In genomic region chr6:155580904-155581303, GRCh38 we compare ENCODE assay signal across 21 cellular contexts.
A peak's percentile ranks its signal among the peaks of the same experiment; 100 is the strongest.
DNase-seq lines count a peak whose midpoint lies in the region; ATAC-seq, FAIRE-seq and TF ChIP-seq lines count a peak whose summit lies in the region.
"Had no signal": no experiment of that assay in that cellular context is flagged by ENCODE, and none has a peak within 500 bp of the region (broad histone marks: within the 10 kb centered on the region; RNA-seq: fewer than 3 reads in every experiment).

No MANE protein-coding gene starts in this region.

- no peak overlapping the region for H3K23ac ChIP-seq in IMR-90 (ENCODE audit: low read depth, low read length)
- H3K23ac ChIP-seq in mesendoderm (ENCODE audit: low read length): no peak overlapping the region

- SMC1A ChIA-PET in GM12878 (lab: Charles Lee; ENCODE audit: uncharacterized antibody, unreplicated experiment): interaction anchor here (0.6 to 1.2 kb wide), 4 partner anchors 10 to 335 kb away, joined by 3 to 4 read pairs (median 3); no protein-coding TSS in a partner anchor

- CTCF ChIA-PET in IMR-90 (lab: Yijun Ruan, JAX) (interaction anchor here (0.9 to 1.1 kb wide), 2 partner anchors 11 to 12 kb away, joined by 3 read pairs; no protein-coding TSS in a partner anchor), GM12878 (lab: Yijun Ruan, JAX) (no interaction called here)

- H3K9ac ChIP-seq in IMR-90 (ENCODE audit: low read depth, low read length) (no peak overlapping the region), GM12878 (ENCODE audit: control insufficient read depth, insufficient read depth, low read length) (no peak overlapping the region), mesendoderm (ENCODE audit: low read length) (no peak overlapping the region)

- no peaks in the 10 kb centered on the region for H3K4me1 ChIP-seq in IMR-90 (ENCODE audit: control insufficient read depth, insufficient read depth, low read length)
- no peaks in the 10 kb centered on the region for H3K4me1 ChIP-seq in GM12878 (ENCODE audit: control insufficient read depth, insufficient read depth, low read length)
- H3K4me1 ChIP-seq in mesendoderm (ENCODE audit: control insufficient read depth, low read depth, low read length): no peaks in the 10 kb centered on the region
- H3K4me1 ChIP-seq: prostate gland, spleen, suprapubic skin had no signal

- H2BK120ac ChIP-seq in IMR-90 (ENCODE audit: low read depth, low read length): no peak overlapping the region
- no peak overlapping the region for H2BK120ac ChIP-seq in mesendoderm (ENCODE audit: low read depth, low read length)

- POLR2A ChIA-PET in IMR-90 (lab: Charles Lee; ENCODE audit: unreplicated experiment): no interaction called here
- POLR2A ChIA-PET in GM12878 (lab: Charles Lee): no interaction called here

- H3K9me3 ChIP-seq in IMR-90 (ENCODE audit: control insufficient read depth, insufficient read depth, low read length): no peaks in the 10 kb centered on the region
- H3K9me3 ChIP-seq in GM12878 (replicated peaks; ENCODE audit: control insufficient read depth, insufficient read depth, low read length): no peaks in the 10 kb centered on the region
- H3K9me3 ChIP-seq: MG63, prostate gland, suprapubic skin had no signal

- RAD21 ChIA-PET in GM12878 (lab: Charles Lee; ENCODE audit: unreplicated experiment): no interaction called here

- ATAC-seq in IMR-90 (ENCODE audit: low read depth) (no peak), GM12878 (no peak), GM18909 (IDR thresholded peaks at IDR 0.05; ENCODE audit: poor library complexity, unreplicated experiment) (no peak)
- ATAC-seq: naive thymus-derived CD4-positive, alpha-beta T cell; T-helper 17 cell had no signal

- H2BK20ac ChIP-seq in IMR-90 (ENCODE audit: low read depth, low read length): no peak overlapping the region

- DNase-seq in GM06990 (ENCODE audit: extremely low read depth, insufficient read length) (no peak), IMR-90 (no peak), GM12878 (ENCODE audit: low read depth, low spot score) (no peak), mesendoderm (peak; percentile 18), GM19240 (ENCODE audit: insufficient read length, low spot score) (no peak), AG20443 (ENCODE audit: low spot score) (no peak)
- DNase-seq: activated B cell treated with CpG ODN at 0.5 μM for 24 hours; activated CD8-positive, alpha-beta memory T cell treated with anti-CD3 and anti-CD28 coated beads for 24 hours; activated naive CD8-positive, alpha-beta T cell treated with anti-CD3 and anti-CD28 coated beads for 36 hours; immature natural killer cell; mammary epithelial cell; MG63; naive thymus-derived CD4-positive, alpha-beta T cell; NCI-H1694 treated with DMSO at 0.1 percent for 48 hours; NCI-H446 treated with DMSO at 0.1 percent for 48 hours; SHP77; spleen; T-helper 17 cell had no signal

- dilution Hi-C loops in IMR-90 (cut with HindIII; ENCODE audit: low sequenced_read_pairs, unreplicated experiment): no loop called here

- H3K27me3 ChIP-seq in GM06990 (replicated peaks; ENCODE audit: control insufficient read depth, insufficient read depth, low read length) (no peaks in the 10 kb centered on the region), IMR-90 (ENCODE audit: control insufficient read depth, insufficient read depth, low read length) (no peaks in the 10 kb centered on the region), GM12878 (replicated peaks in 1 of 2; ENCODE audit: control insufficient read depth in 2 of 2, insufficient read depth in 2 of 2, low read length in 1 of 2) (no peaks in the 10 kb centered on the region; a peak in 1 of 4 replicates), mesendoderm (ENCODE audit: insufficient read depth, low read length, poor library complexity) (no peaks in the 10 kb centered on the region)
- H3K27me3 ChIP-seq: MG63, spleen, suprapubic skin had no signal

- H3K14ac ChIP-seq in IMR-90 (replicated peaks; ENCODE audit: low read depth, low read length): no peak overlapping the region

- H4K91ac ChIP-seq in IMR-90 (ENCODE audit: insufficient read depth, low read depth, low read length): no peak overlapping the region

- H3K79me1 ChIP-seq in IMR-90 (ENCODE audit: low read depth in 1 of 2, low read length in 2 of 2) (no peaks in the 10 kb centered on the region), mesendoderm (ENCODE audit: low read length) (no peaks in the 10 kb centered on the region)

- intact Hi-C loops in IMR-90 (cut with micrococcal nuclease): no loop called here
- intact Hi-C loops in GM12878 (cut with micrococcal nuclease; ENCODE audit: unreplicated experiment): no loop called here

- H4K8ac ChIP-seq in IMR-90 (ENCODE audit: low read depth in 2 of 2, low read length in 2 of 2): no peak overlapping the region
- H4K8ac ChIP-seq in mesendoderm (ENCODE audit: low read depth, low read length): no peak overlapping the region

- H3K27ac ChIP-seq in IMR-90 (ENCODE audit: insufficient read depth, low read length): no peak overlapping the region
- H3K27ac ChIP-seq in GM12878 (ENCODE audit: control insufficient read depth, insufficient read depth): no peak overlapping the region
- no peak overlapping the region for H3K27ac ChIP-seq in mesendoderm (ENCODE audit: low read depth, low read length)
- H3K27ac ChIP-seq: prostate gland, spleen, suprapubic skin had no signal

- in situ Hi-C loops in IMR-90 (cut with MboI; ENCODE audit: low sequenced_read_pairs) (no loop called here), GM12878 (cut with MboI) (no loop called here)

- no peaks in the 10 kb centered on the region for H3K9me1 ChIP-seq in IMR-90 (ENCODE audit: insufficient read depth, low read length)

- no peak for TF ChIP-seq EP300 in GM12878 (IDR thresholded peaks at IDR 0.05; ENCODE audit: borderline replicate concordance in 1 of 2, control insufficient read depth in 1 of 2, low read depth in 2 of 2, low read length in 2 of 2)

- H2AFZ ChIP-seq in IMR-90 (replicated peaks; ENCODE audit: low read length, poor library complexity) (no peak overlapping the region), GM12878 (ENCODE audit: control insufficient read depth, low read depth, low read length) (no peak overlapping the region)

- WGBS in IMR-90 (ENCODE audit: extremely low coverage in 2 of 2, insufficient read length in 1 of 2), 2 experiments: no CpG with 5 or more reads among the region's 2 CpGs
- WGBS in GM12878 (ENCODE audit: insufficient coverage, insufficient replicate concordance, low lambda C conversion rate, missing lambda C conversion rate): 52% methylated on average over 2 of the region's 2 CpGs
- no CpG with 5 or more reads among the region's 2 CpGs for WGBS in mesendoderm (ENCODE audit: extremely low coverage, insufficient coverage, low lambda C conversion rate)

- H4K20me1 ChIP-seq in IMR-90 (ENCODE audit: insufficient read depth, low read length) (no peaks in the 10 kb centered on the region), GM12878 (ENCODE audit: control insufficient read depth, insufficient read depth) (no peaks in the 10 kb centered on the region)

- BruUV-seq in IMR-90 (replicated peaks; lab: Mats Ljungman, UMichigan) (no TSS peak), GM12878 (replicated peaks; lab: Mats Ljungman, UMichigan) (no TSS peak)

- H2BK5ac ChIP-seq in IMR-90 (ENCODE audit: low read depth, low read length, poor library complexity, severe bottlenecking) (no peak overlapping the region), mesendoderm (ENCODE audit: low read length) (no peak overlapping the region)

- H3K4ac ChIP-seq in IMR-90 (ENCODE audit: low read depth, low read length) (no peak overlapping the region), mesendoderm (ENCODE audit: low read depth, low read length) (no peak overlapping the region)

- H3K4me3 ChIP-seq in GM06990 (replicated peaks; ENCODE audit: low read depth, low read length) (no peak overlapping the region), IMR-90 (ENCODE audit: insufficient read depth, low read depth, low read length) (no peak overlapping the region), GM12878 (no peak overlapping the region), mesendoderm (ENCODE audit: low read length) (no peak overlapping the region)
- H3K4me3 ChIP-seq: MG63, prostate gland, spleen, suprapubic skin had no signal

- H3K56ac ChIP-seq in IMR-90 (ENCODE audit: extremely low read depth, insufficient read depth, low read length) (no peak overlapping the region), mesendoderm (ENCODE audit: low read length) (no peak overlapping the region)

- FAIRE-seq in GM12878 (lab: Jason Lieb, UNC): no peak

- H4K5ac ChIP-seq in IMR-90 (ENCODE audit: low read depth, low read length): no peak overlapping the region
- H4K5ac ChIP-seq in mesendoderm (ENCODE audit: low read length): no peak overlapping the region

- H3K79me2 ChIP-seq in GM12878 (ENCODE audit: control insufficient read depth, insufficient read depth, low read length): no peaks in the 10 kb centered on the region
- H3K79me2 ChIP-seq in mesendoderm (ENCODE audit: control insufficient read depth, insufficient read depth, low read length): no peaks in the 10 kb centered on the region

- no peak overlapping the region for H3K4me2 ChIP-seq in IMR-90 (ENCODE audit: low read depth, low read length)
- no peak overlapping the region for H3K4me2 ChIP-seq in GM12878 (ENCODE audit: control insufficient read depth, insufficient read depth)
- no peak overlapping the region for H3K4me2 ChIP-seq in mesendoderm (ENCODE audit: low read length)

- TF ChIP-seq CTCF in GM06990 (IDR thresholded peaks at IDR 0.05; ENCODE audit: insufficient read depth, low read length, poor library complexity, severe bottlenecking) (peak; percentile 20), IMR-90 (conservative IDR thresholded peaks at IDR 0.05; ENCODE audit: low read depth, low read length) (0 out of 2 replicates have a peak, but pooled peaks have one; percentile 4), GM12878 (IDR thresholded peaks at IDR 0.05 in 2 of 3, conservative IDR thresholded peaks at IDR 0.05 in 1 of 3; ENCODE audit: control insufficient read depth in 2 of 3, extremely low read depth in 1 of 3, insufficient read depth in 1 of 3, low read depth in 3 of 3, low read length in 3 of 3) (0 out of 6 replicates have a peak, but pooled peaks of 1 of the 3 experiments have one; percentile 18)

- H2AK9ac ChIP-seq in IMR-90 (replicated peaks; ENCODE audit: low read depth, low read length, poor library complexity): no peak overlapping the region

- H2BK15ac ChIP-seq in IMR-90 (ENCODE audit: low read depth, low read length) (no peak overlapping the region), mesendoderm (replicated peaks; ENCODE audit: low read depth) (no peak overlapping the region)

- no peak for TF ChIP-seq RAD21 in IMR-90 (IDR thresholded peaks at IDR 0.05; ENCODE audit: low read length)
- peak; percentile 25; the same call in 1 of the 2 replicates for TF ChIP-seq RAD21 in GM12878 (IDR thresholded peaks at IDR 0.05; ENCODE audit: insufficient read depth, low read depth, low read length)

- H3K36me3 ChIP-seq in GM06990 (ENCODE audit: control insufficient read depth, insufficient read depth, low read length) (no peaks in the 10 kb centered on the region), IMR-90 (ENCODE audit: control insufficient read depth, insufficient read depth, low read length) (no peaks in the 10 kb centered on the region), GM12878 (ENCODE audit: control insufficient read depth in 2 of 2, insufficient read depth in 2 of 2, low read length in 1 of 2) (no peaks in the 10 kb centered on the region), mesendoderm (ENCODE audit: control insufficient read depth, insufficient read depth, low read length) (no peaks in the 10 kb centered on the region)
- H3K36me3 ChIP-seq: MG63, prostate gland, spleen, suprapubic skin had no signal

- TF ChIP-seq POLR2A in IMR-90 (IDR thresholded peaks at IDR 0.05; ENCODE audit: low read depth, low read length) (no peak), GM12878 (IDR thresholded peaks at IDR 0.05; ENCODE audit: low read depth, low read length) (no peak)

- H3K18ac ChIP-seq in IMR-90 (ENCODE audit: low read depth, low read length) (no peak overlapping the region), mesendoderm (ENCODE audit: low read length) (no peak overlapping the region)

- H2AK5ac ChIP-seq in IMR-90 (ENCODE audit: low read depth, low read length) (no peak overlapping the region), mesendoderm (ENCODE audit: low read length) (no peak overlapping the region)
